10 cellular contexts compared by ENCODE assay signal in the genomic region with DNA sequence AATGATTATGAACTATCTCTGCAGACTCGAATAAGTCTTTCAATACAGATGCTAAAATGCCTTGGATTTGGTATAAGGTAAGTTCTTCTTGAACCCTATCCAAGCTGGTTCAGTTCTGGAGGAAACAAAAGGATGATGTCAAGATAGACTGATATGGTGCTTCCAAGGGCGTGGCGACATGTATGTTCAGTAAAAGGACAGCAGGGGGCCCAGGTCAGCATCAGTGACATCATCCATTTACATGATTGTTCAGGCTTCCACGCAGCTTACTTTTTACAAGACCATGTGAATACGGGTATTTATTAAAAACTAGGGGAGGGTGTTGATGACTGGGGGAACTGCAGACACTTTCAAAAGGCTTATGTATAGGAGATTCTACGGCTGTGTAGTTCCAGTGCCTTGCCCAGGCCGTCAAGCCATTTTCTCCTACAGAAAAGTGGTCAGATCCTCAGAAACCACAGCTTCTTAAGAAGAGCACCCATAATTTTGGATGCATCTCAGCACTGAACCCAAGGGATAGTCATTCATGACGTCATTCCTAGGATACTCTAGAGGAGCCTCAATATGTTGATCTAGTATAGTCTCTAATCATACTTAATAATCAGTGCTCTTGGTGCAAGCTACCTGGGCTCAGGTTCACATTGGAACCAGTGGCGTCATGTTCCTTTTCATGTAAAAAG.
A peak's percentile ranks its signal among the peaks of the same experiment; 100 is the strongest.
DNase-seq lines count a peak whose midpoint lies in the region; ATAC-seq, FAIRE-seq and TF ChIP-seq lines count a peak whose summit lies in the region.
"Had no signal": no experiment of that assay in that cellular context is flagged by ENCODE, and none has a peak within 500 bp of the region (broad histone marks: within the 10 kb centered on the region; RNA-seq: fewer than 3 reads in every experiment).

No MANE protein-coding gene starts in this region.

- H3K9me3 Mint-ChIP-seq in endothelial cell (ENCODE audit: unreplicated experiment): no peaks in the 10 kb centered on the region
- H3K9me3 Mint-ChIP-seq: nephron had no signal

- ATAC-seq in HG03045 (IDR thresholded peaks at IDR 0.05; ENCODE audit: unreplicated experiment): no peak
- ATAC-seq in sciatic nerve: no peak

- peaks cover 12% of the 10 kb centered on the region for H3K4me1 Mint-ChIP-seq in endothelial cell (ENCODE audit: unreplicated experiment)

- peak; percentile 65 for FAIRE-seq in GM18507 (lab: Jason Lieb, UNC)

- H3K36me3 Mint-ChIP-seq in endothelial cell (ENCODE audit: low read depth, unreplicated experiment): no peaks in the 10 kb centered on the region

- peak; percentile 52 for TF ChIP-seq CTCF in endothelial cell (IDR thresholded peaks at IDR 0.05; ENCODE audit: unreplicated experiment)

- no peak overlapping the region for H3K27ac Mint-ChIP-seq in endothelial cell (ENCODE audit: unreplicated experiment)
- H3K27ac Mint-ChIP-seq: nephron had no signal

- H3K27me3 Mint-ChIP-seq in endothelial cell (ENCODE audit: unreplicated experiment): peaks cover under 1% of the 10 kb centered on the region

- intact Hi-C loops in sciatic nerve (cut with DNase I): no loop called here

- no peak overlapping the region for H3K4me3 Mint-ChIP-seq in endothelial cell (ENCODE audit: unreplicated experiment)
- H3K4me3 Mint-ChIP-seq: nephron had no signal

- DNase-seq in COLO829 (ENCODE audit: low spot score) (peak; percentile 75), GM18507 (ENCODE audit: extremely low spot score, insufficient read length, low read depth) (no peak), NCI-H2171 treated with DMSO at 0.1 percent for 48 hours (lab: John Stamatoyannopoulos, UW) (peak; percentile 50), endothelial cell (ENCODE audit: low spot score) (peak; percentile 28), NCI-H2081 (lab: John Stamatoyannopoulos, UW) (no peak), Ammon's horn (ENCODE audit: low spot score) (no peak), sciatic nerve (ENCODE audit: low spot score) (no peak)
- DNase-seq: cerebellar nuclear complex had no signal

Comparison
In these comparisons a context has a peak if more than half of its experiments do, and no peak if none do; other contexts are left out.
1. DNase-seq: peak in COLO829 (single experiment), NCI-H2171 treated with DMSO at 0.1 percent for 48 hours (single experiment) and endothelial cell (single experiment); none in GM18507 (single experiment), NCI-H2081 (0 of 2), Ammon's horn (single experiment) and sciatic nerve (single experiment).